ENCODE assay signal across 1 cellular context in the genomic region with DNA sequence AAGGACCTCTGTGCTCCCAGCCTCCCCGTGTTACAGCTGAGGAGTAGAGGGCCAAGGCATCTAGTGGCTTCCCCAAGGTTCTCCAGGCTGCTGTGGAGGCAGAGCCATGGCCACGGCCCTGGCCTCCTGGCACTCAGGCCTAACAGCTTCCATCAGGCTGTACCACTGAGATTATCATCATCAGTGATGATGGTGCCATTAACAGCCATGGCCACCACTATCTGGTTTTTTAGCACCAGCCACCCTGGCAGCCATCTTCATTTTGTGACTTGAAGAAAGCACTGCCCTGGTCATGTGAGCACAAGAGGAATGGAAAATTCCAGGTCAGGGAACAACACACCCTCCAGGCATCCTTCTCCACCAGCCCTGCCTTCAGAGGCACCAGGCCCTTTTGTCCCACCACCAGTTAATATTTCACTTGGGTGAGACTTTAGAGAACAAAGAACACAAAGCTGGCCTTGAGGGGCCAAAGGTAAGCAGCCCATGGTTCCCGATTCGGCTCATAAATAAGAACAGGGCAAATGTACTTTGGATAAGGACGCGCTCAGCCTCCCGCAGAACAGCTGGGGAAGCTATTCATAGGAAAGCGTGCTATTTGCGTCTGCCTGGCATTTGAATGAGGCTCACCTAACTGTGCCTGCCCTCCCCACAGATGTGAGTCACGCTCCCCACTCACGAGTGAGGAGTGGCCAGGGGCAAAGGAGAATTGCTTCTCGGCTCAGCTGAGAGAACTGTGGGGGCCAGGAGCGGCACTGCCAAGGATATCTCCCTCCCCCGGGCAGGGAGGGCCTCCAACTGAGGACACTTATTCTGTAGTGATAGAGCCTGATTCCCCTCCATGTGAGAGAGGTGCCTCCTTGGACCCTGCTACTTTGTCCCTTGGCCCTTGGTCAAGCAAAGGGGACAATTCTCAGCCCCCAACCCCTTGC.
A peak's percentile ranks its signal among the peaks of the same experiment; 100 is the strongest.
TF ChIP-seq lines count a peak whose summit lies in the region.

No MANE protein-coding gene starts in this region.

TF ChIP-seq in K562, 482 proteins besides CTCF, POLR2A, EP300 and RAD21:
- TF ChIP-seq TFAP4 (CRISPR knock-in tag; IDR thresholded peaks at IDR 0.05; ENCODE audit: borderline replicate concordance) = peak; percentile 18; the same call in 1 of the 2 replicates
- TF ChIP-seq MCM5 (IDR thresholded peaks at IDR 0.05; ENCODE audit: low read depth) = no peak
